9 cellular contexts compared by ENCODE assay signal in the genomic region with DNA sequence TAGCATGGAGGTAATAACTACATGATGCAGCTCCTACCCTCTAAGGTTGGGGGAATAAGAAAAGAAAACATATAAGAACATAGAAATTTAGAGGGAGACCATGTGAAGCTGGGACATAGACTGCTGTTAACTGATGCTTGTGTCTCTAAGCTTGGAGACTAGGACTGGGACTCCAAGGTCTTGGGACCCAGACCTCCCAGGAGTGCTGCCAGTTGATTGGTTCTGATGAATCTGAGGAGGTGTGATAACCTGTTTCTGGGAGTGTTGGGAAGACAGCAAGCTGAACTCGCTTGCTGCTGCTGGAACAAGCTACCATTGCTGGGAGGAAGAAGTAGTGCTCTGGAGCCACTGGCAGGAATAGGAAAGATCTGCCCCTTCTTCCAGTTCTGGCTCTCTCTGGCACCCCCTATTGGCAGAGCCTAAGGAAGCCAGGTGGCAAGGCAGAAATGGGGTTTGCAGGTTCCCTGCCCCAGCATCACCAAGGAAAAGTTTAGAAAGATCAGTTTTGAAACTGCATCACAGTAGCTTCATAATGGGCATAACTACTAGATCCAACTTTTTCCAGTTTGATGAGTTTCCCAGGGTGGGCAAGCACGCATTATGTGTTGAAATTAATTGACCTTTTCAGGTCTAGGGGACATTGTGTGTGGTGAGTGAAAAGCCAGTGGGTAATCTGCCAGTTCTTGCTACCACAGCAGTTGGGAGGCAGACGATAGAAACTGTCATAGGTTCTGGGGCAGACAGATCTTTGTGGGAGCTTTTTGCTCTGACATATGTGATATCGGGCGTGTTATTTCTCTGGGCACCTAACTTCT.
DNase-seq lines count a peak whose midpoint lies in the region; ATAC-seq and TF ChIP-seq lines count a peak whose summit lies in the region.
"Had no signal": no experiment of that assay in that cellular context is flagged by ENCODE, and none has a peak within 500 bp of the region (broad histone marks: within the 10 kb centered on the region; RNA-seq: fewer than 3 reads in every experiment).

No MANE protein-coding gene starts in this region.

- peak; percentile 72 for DNase-seq in ELF-1 (ENCODE audit: low read depth, low spot score)
- peak in 41 of 76 experiments; percentile 1 to 54 (median 23) for DNase-seq in HUDEP-2 (lab: John Stamatoyannopoulos, UW; ENCODE audit: unreplicated experiment in 76 of 76)
- peak; percentile 8 for DNase-seq in UCSD-AML1 (lab: John Stamatoyannopoulos, UW; ENCODE audit: unreplicated experiment)
- no peak for DNase-seq in fibroblast of pulmonary artery (ENCODE audit: low read depth)
- DNase-seq in stimulated activated CD4-positive, alpha-beta T cell treated with anti-CD3 and anti-CD28 coated beads, Interleukin-2, amount 100 ng/mL, for 48 hours: peak; percentile 36 to 38
- no peak for DNase-seq in AG20443 (ENCODE audit: low spot score)

- no peak overlapping the region for H3K4me3 ChIP-seq in fibroblast of pulmonary artery (replicated peaks; ENCODE audit: low read depth, low read length)
- H3K4me3 ChIP-seq: SJSA1 had no signal

- ATAC-seq in HG02973 (IDR thresholded peaks at IDR 0.05; ENCODE audit: unreplicated experiment) (no peak), HG03095 (IDR thresholded peaks at IDR 0.05; ENCODE audit: unreplicated experiment) (no peak)

- TF ChIP-seq CTCF in fibroblast of pulmonary artery (IDR thresholded peaks at IDR 0.05; ENCODE audit: low read length, missing control alignments): peak; percentile 53

Comparison
In these comparisons a context has a peak if more than half of its experiments do, and no peak if none do; other contexts are left out.
1. DNase-seq: peak in ELF-1 (single experiment), HUDEP-2 (41 of 76), UCSD-AML1 (single experiment) and stimulated activated CD4-positive, alpha-beta T cell treated with anti-CD3 and anti-CD28 coated beads, Interleukin-2, amount 100 ng/mL, for 48 hours (2 of 2); none in fibroblast of pulmonary artery (single experiment) and AG20443 (single experiment).